Comparison of ENCODE assay signal across 9 cellular contexts in genomic region chr2:14632133-14632936, GRCh38. TPM values are rescaled to one million over a fixed set of nuclear protein-coding genes. Genes with fewer than 3 reads are reported as not detected.
DNase-seq lines count a peak whose midpoint lies in the region; ATAC-seq and TF ChIP-seq lines count a peak whose summit lies in the region.
"Had no signal": no experiment of that assay in that cellular context is flagged by ENCODE, and none has a peak within 500 bp of the region (broad histone marks: within the 10 kb centered on the region; RNA-seq: fewer than 3 reads in every experiment).

Gene LRATD1 (plus strand): TSS chr2:14632717. CDS start chr2:14633980, 1,263 bp downstream.

- H3K4me1 ChIP-seq in neuron (ENCODE audit: insufficient read depth, low read length) (peaks cover 10% of the 10 kb centered on the region), SJCRH30 (no peaks in the 10 kb centered on the region)

- peak within 1 kb of the TSS; percentile 24 for H2AFZ ChIP-seq in neuron (ENCODE audit: low read depth, low read length)

- no peak within 1 kb of the TSS for H3K27ac ChIP-seq in SJCRH30

- H3K9me3 ChIP-seq in neuron (ENCODE audit: low read length) (no peaks in the 10 kb centered on the region), SJCRH30 (replicated peaks) (no peaks in the 10 kb centered on the region)

- ATAC-seq in GM19455 (IDR thresholded peaks at IDR 0.05; ENCODE audit: unreplicated experiment), result no peak
- ATAC-seq in GM18502 (IDR thresholded peaks at IDR 0.05; ENCODE audit: poor library complexity, unreplicated experiment), result no peak

- no peak for TF ChIP-seq CTCF in WI38 (IDR thresholded peaks at IDR 0.05; ENCODE audit: low read depth, low read length)

- H3K4me3 ChIP-seq in WI38 (ENCODE audit: low read depth, low read length) (peak within 1 kb of the TSS; percentile 64), neuron (ENCODE audit: low read length) (peak within 1 kb of the TSS; percentile 42), SJCRH30 (no peak within 1 kb of the TSS)

- H3K27me3 ChIP-seq in neuron (ENCODE audit: insufficient read depth, low read length) (peaks cover 75% of the 10 kb centered on the region), SJCRH30 (no peaks in the 10 kb centered on the region; the same call in 1 of the 2 replicates)

- DNase-seq in DMS79 treated with DMSO at 0.1 percent for 48 hours (lab: John Stamatoyannopoulos, UW), result peak; percentile 74
- DNase-seq in NCI-H1417 treated with DMSO at 0.1 percent for 48 hours (lab: John Stamatoyannopoulos, UW), result peak; percentile 84
- DNase-seq in germinal center (ENCODE audit: low spot score), result peak; percentile 2
- DNase-seq in SJCRH30, result no peak

- H3K36me3 ChIP-seq in neuron (ENCODE audit: insufficient read depth, low read length) (no peaks in the 10 kb centered on the region), SJCRH30 (no peaks in the 10 kb centered on the region)

RNA-seq across cellular contexts. Expression of gene LRATD1, which starts in this region (rescaled TPM):
- not detected in 2 replicates for total RNA-seq in SJCRH30 (2014; rRNA removed; shearing (Covaris generic))
- total RNA-seq: natural killer cell treated with Interleukin-12 subunit alpha and Interleukin-12 subunit beta and Interleukin-15 and Interleukin-18, amount 100 ng/mL, for 72 hours had no signal

Comparison
In these comparisons a context has a peak if more than half of its experiments do, and no peak if none do; other contexts are left out.
1. DNase-seq: peak in DMS79 treated with DMSO at 0.1 percent for 48 hours (single experiment), NCI-H1417 treated with DMSO at 0.1 percent for 48 hours (single experiment) and germinal center (single experiment); none in SJCRH30 (0 of 2).